1 cellular context compared by ENCODE assay signal in the genomic region with DNA sequence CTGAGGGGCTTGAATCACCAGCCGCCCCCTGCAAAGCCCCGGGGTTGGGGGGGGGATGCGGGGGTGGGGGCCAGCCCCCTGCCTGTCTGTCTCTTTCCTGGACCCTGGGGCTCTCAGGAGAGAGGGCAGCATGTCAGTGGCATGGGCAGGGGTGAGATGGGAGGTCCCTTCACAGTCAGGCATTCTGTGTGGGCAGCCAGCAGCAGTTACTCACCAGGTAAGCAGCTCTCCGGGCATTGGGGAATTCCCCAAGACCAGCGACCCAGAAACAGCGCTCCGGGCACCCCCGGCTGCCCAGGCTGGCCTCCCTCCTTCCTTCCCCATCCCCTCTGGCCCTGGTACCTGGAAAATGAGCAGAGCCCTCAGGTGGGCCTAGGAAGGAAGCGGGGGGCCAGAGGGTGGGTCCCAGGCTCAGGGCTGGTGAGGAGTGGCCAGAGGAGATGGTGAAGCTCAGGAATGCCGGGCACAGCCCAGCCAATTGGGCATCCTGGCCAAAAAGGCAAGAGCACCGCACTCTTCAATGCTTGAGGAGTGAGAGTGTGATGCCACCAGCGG.
TF ChIP-seq lines count a peak whose summit lies in the region.

No MANE protein-coding gene starts in this region.

TF ChIP-seq in SK-N-SH, 30 proteins besides CTCF, POLR2A, EP300 and RAD21 (continued from another document):
- TF ChIP-seq, protein P1, sequence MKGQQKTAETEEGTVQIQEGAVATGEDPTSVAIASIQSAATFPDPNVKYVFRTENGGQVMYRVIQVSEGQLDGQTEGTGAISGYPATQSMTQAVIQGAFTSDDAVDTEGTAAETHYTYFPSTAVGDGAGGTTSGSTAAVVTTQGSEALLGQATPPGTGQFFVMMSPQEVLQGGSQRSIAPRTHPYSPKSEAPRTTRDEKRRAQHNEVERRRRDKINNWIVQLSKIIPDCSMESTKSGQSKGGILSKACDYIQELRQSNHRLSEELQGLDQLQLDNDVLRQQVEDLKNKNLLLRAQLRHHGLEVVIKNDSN (IDR thresholded peaks at IDR 0.05; ENCODE audit: borderline replicate concordance, low read depth) = no peak
- TF ChIP-seq YY1 (IDR thresholded peaks at IDR 0.05; ENCODE audit: low read depth) (no peak), TAF1 (IDR thresholded peaks at IDR 0.05; ENCODE audit: borderline replicate concordance, low read depth, low read length) (no peak), GATA2 (CRISPR knock-in tag; IDR thresholded peaks at IDR 0.05) (no peak), FOXM1 (IDR thresholded peaks at IDR 0.05; ENCODE audit: low read depth) (no peak), EZH2phosphoT487 (IDR thresholded peaks at IDR 0.05; ENCODE audit: borderline replicate concordance, low read depth) (no peak), RXRA (IDR thresholded peaks at IDR 0.05; ENCODE audit: borderline replicate concordance, low read depth) (no peak; the same call in 1 of the 2 replicates), NRF1 (IDR thresholded peaks at IDR 0.05; ENCODE audit: low read depth, low read length) (no peak), MEF2A (IDR thresholded peaks at IDR 0.05; ENCODE audit: borderline replicate concordance, low read depth) (no peak), NFIC (IDR thresholded peaks at IDR 0.05; ENCODE audit: borderline replicate concordance) (peak; percentile 8; the same call in 1 of the 2 replicates), SMC3 (IDR thresholded peaks at IDR 0.05; ENCODE audit: low read depth, low read length) (no peak), RCOR1 (IDR thresholded peaks at IDR 0.05; ENCODE audit: low read length) (no peak), FOSL2 (IDR thresholded peaks at IDR 0.05; ENCODE audit: borderline replicate concordance, low read depth) (peak; percentile 43; the same call in 1 of the 2 replicates), FOXJ3 (CRISPR knock-in tag; IDR thresholded peaks at IDR 0.05) (no peak), CHD2 (IDR thresholded peaks at IDR 0.05; ENCODE audit: low read length, partially characterized antibody) (no peak), JUND (IDR thresholded peaks at IDR 0.05) (no peak), TEAD4 (IDR thresholded peaks at IDR 0.05; ENCODE audit: borderline replicate concordance, insufficient read depth) (peak; percentile 47; the same call in 1 of the 2 replicates), TCF12 (IDR thresholded peaks at IDR 0.05) (peak; percentile 26; the same call in 1 of the 2 replicates), GABPA (IDR thresholded peaks at IDR 0.05; ENCODE audit: low read depth) (no peak)
- TF ChIP-seq, protein P2, sequence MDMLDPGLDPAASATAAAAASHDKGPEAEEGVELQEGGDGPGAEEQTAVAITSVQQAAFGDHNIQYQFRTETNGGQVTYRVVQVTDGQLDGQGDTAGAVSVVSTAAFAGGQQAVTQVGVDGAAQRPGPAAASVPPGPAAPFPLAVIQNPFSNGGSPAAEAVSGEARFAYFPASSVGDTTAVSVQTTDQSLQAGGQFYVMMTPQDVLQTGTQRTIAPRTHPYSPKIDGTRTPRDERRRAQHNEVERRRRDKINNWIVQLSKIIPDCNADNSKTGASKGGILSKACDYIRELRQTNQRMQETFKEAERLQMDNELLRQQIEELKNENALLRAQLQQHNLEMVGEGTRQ (IDR thresholded peaks at IDR 0.05; ENCODE audit: borderline replicate concordance, low read depth, low read length) = no peak
- TF ChIP-seq, protein P3, sequence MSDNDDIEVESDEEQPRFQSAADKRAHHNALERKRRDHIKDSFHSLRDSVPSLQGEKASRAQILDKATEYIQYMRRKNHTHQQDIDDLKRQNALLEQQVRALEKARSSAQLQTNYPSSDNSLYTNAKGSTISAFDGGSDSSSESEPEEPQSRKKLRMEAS (IDR thresholded peaks at IDR 0.05; ENCODE audit: low read depth) = 0 out of 2 replicates have a peak, but pooled peaks have one; percentile 10
- TF ChIP-seq, protein P4, sequence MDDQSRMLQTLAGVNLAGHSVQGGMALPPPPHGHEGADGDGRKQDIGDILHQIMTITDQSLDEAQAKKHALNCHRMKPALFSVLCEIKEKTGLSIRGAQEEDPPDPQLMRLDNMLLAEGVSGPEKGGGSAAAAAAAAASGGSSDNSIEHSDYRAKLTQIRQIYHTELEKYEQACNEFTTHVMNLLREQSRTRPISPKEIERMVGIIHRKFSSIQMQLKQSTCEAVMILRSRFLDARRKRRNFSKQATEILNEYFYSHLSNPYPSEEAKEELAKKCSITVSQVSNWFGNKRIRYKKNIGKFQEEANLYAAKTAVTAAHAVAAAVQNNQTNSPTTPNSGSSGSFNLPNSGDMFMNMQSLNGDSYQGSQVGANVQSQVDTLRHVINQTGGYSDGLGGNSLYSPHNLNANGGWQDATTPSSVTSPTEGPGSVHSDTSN (IDR thresholded peaks at IDR 0.05) = peak; percentile 9; the same call in 1 of the 2 replicates
- TF ChIP-seq, protein P5, sequence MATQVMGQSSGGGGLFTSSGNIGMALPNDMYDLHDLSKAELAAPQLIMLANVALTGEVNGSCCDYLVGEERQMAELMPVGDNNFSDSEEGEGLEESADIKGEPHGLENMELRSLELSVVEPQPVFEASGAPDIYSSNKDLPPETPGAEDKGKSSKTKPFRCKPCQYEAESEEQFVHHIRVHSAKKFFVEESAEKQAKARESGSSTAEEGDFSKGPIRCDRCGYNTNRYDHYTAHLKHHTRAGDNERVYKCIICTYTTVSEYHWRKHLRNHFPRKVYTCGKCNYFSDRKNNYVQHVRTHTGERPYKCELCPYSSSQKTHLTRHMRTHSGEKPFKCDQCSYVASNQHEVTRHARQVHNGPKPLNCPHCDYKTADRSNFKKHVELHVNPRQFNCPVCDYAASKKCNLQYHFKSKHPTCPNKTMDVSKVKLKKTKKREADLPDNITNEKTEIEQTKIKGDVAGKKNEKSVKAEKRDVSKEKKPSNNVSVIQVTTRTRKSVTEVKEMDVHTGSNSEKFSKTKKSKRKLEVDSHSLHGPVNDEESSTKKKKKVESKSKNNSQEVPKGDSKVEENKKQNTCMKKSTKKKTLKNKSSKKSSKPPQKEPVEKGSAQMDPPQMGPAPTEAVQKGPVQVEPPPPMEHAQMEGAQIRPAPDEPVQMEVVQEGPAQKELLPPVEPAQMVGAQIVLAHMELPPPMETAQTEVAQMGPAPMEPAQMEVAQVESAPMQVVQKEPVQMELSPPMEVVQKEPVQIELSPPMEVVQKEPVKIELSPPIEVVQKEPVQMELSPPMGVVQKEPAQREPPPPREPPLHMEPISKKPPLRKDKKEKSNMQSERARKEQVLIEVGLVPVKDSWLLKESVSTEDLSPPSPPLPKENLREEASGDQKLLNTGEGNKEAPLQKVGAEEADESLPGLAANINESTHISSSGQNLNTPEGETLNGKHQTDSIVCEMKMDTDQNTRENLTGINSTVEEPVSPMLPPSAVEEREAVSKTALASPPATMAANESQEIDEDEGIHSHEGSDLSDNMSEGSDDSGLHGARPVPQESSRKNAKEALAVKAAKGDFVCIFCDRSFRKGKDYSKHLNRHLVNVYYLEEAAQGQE (IDR thresholded peaks at IDR 0.05; ENCODE audit: low read depth, low read length) = no peak
- TF ChIP-seq, protein P6, sequence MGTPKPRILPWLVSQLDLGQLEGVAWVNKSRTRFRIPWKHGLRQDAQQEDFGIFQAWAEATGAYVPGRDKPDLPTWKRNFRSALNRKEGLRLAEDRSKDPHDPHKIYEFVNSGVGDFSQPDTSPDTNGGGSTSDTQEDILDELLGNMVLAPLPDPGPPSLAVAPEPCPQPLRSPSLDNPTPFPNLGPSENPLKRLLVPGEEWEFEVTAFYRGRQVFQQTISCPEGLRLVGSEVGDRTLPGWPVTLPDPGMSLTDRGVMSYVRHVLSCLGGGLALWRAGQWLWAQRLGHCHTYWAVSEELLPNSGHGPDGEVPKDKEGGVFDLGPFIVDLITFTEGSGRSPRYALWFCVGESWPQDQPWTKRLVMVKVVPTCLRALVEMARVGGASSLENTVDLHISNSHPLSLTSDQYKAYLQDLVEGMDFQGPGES (IDR thresholded peaks at IDR 0.05; ENCODE audit: low read depth, low read length) = no peak
- TF ChIP-seq, protein P7, sequence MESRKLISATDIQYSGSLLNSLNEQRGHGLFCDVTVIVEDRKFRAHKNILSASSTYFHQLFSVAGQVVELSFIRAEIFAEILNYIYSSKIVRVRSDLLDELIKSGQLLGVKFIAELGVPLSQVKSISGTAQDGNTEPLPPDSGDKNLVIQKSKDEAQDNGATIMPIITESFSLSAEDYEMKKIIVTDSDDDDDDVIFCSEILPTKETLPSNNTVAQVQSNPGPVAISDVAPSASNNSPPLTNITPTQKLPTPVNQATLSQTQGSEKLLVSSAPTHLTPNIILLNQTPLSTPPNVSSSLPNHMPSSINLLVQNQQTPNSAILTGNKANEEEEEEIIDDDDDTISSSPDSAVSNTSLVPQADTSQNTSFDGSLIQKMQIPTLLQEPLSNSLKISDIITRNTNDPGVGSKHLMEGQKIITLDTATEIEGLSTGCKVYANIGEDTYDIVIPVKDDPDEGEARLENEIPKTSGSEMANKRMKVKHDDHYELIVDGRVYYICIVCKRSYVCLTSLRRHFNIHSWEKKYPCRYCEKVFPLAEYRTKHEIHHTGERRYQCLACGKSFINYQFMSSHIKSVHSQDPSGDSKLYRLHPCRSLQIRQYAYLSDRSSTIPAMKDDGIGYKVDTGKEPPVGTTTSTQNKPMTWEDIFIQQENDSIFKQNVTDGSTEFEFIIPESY (IDR thresholded peaks at IDR 0.05; ENCODE audit: borderline replicate concordance, low read depth) = no peak
